1 cellular context compared by ENCODE assay signal in genomic region chrX:151488677-151489076, GRCh38.
A peak's percentile ranks its signal among the peaks of the same experiment; 100 is the strongest.
TF ChIP-seq lines count a peak whose summit lies in the region.

No MANE protein-coding gene starts in this region.

TF ChIP-seq in K562, 482 proteins besides CTCF, POLR2A, EP300 and RAD21 (continued from another document):
- TF ChIP-seq BRF1 (IDR thresholded peaks at IDR 0.05; ENCODE audit: borderline replicate concordance, extremely low read depth, insufficient read length), result no peak
- TF ChIP-seq SAFB (IDR thresholded peaks at IDR 0.05; ENCODE audit: borderline replicate concordance, low read depth, low read length), result no peak
- TF ChIP-seq MAFG (tag; conservative IDR thresholded peaks at IDR 0.05), result no peak
- TF ChIP-seq PML (IDR thresholded peaks at IDR 0.05; ENCODE audit: low read length), result no peak
- TF ChIP-seq CHAMP1 (IDR thresholded peaks at IDR 0.05), result no peak
- no peak for TF ChIP-seq ELF1 (tag; IDR thresholded peaks at IDR 0.05)
- TF ChIP-seq NFE2 (IDR thresholded peaks at IDR 0.05; ENCODE audit: low read depth), result no peak
- no peak for TF ChIP-seq SREBF1 (IDR thresholded peaks at IDR 0.05; ENCODE audit: borderline replicate concordance, low read depth, low read length)
- TF ChIP-seq ZFP30 (CRISPR knock-in tag; IDR thresholded peaks at IDR 0.05; ENCODE audit: borderline replicate concordance), result no peak
- TF ChIP-seq ZNF609 (CRISPR knock-in tag; IDR thresholded peaks at IDR 0.05; ENCODE audit: borderline replicate concordance), result no peak
- TF ChIP-seq TCF3 (CRISPR knock-in tag; IDR thresholded peaks at IDR 0.05), result no peak
- no peak for TF ChIP-seq MXI1 (IDR thresholded peaks at IDR 0.05; ENCODE audit: low read depth, low read length)
- no peak for TF ChIP-seq ETS2 (tag; IDR thresholded peaks at IDR 0.05; ENCODE audit: borderline replicate concordance, poor library complexity, severe bottlenecking)
- no peak for TF ChIP-seq FOXJ2 (tag; IDR thresholded peaks at IDR 0.05)
- TF ChIP-seq BHLHE40 (IDR thresholded peaks at IDR 0.05; ENCODE audit: low read length), result peak; percentile 42; the same call in 1 of the 2 replicates
- TF ChIP-seq FIP1L1 (IDR thresholded peaks at IDR 0.05; ENCODE audit: low read depth, low read length, poor library complexity, severe bottlenecking), result no peak
- peak; percentile 66 for TF ChIP-seq FOSL1 (tag; conservative IDR thresholded peaks at IDR 0.05)
- TF ChIP-seq ZNF511 (CRISPR knock-in tag; IDR thresholded peaks at IDR 0.05), result no peak
- TF ChIP-seq SNAPC5 (CRISPR knock-in tag; IDR thresholded peaks at IDR 0.05), result no peak
- no peak for TF ChIP-seq ZNF592 (IDR thresholded peaks at IDR 0.05)
- no peak for TF ChIP-seq ZNF778 (CRISPR knock-in tag; IDR thresholded peaks at IDR 0.05)
- TF ChIP-seq USF1 (CRISPR knock-in tag; IDR thresholded peaks at IDR 0.05), result peak; percentile 58
- peak; percentile 20; the same call in 1 of the 2 replicates for TF ChIP-seq L3MBTL2 (IDR thresholded peaks at IDR 0.05)
